In the genomic region with DNA sequence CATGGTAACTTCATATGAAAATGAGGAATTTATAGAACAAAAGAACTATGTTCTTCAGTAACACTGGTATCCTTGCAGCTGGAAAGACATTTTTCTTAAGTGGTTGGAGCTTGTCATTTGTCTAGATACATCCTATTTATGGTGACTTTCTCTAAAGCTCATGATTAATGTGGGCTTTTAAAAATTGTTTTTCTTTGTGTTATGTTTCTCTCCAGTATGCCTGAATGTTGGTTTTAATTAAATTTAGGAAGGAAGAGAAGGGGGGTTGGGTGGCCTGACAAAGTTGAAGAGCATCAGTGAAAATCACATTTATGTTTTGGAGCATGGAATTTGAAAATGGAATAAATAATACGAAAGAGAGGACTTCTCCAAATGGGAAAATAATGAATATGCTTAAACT, we compare ENCODE assay signal across 28 cellular contexts.
"Had no signal": no experiment of that assay in that cellular context is flagged by ENCODE, and none has a peak within 500 bp of the region (broad histone marks: within the 10 kb centered on the region; RNA-seq: fewer than 3 reads in every experiment).

No MANE protein-coding gene starts in this region.

- H3K27me3 Mint-ChIP-seq: dendritic cell treated with granulocyte-macrophage colony-stimulating factor and Interleukin-4, amounts not matched to agents 40 ng/mL and 50 ng/mL, for 4 days; effector memory CD8-positive, alpha-beta T cell; naive thymus-derived CD4-positive, alpha-beta T cell had no signal

- H3K36me3 Mint-ChIP-seq: naive thymus-derived CD4-positive, alpha-beta T cell had no signal

- H3K4me1 ChIP-seq: colonic mucosa, esophagus squamous epithelium, gastrocnemius medialis, heart right ventricle, left lung, lower lobe of right lung had no signal

- H3K4me3 Mint-ChIP-seq: dendritic cell treated with granulocyte-macrophage colony-stimulating factor and Interleukin-4, amounts not matched to agents 40 ng/mL and 50 ng/mL, for 4 days; effector memory CD8-positive, alpha-beta T cell; endodermal cell; naive thymus-derived CD4-positive, alpha-beta T cell had no signal

- H3K4me1 Mint-ChIP-seq: endodermal cell; naive thymus-derived CD4-positive, alpha-beta T cell had no signal

- H3K36me3 ChIP-seq: colonic mucosa, esophagus squamous epithelium, gastrocnemius medialis, heart right ventricle, left lung, lower lobe of right lung had no signal

- H3K9me3 Mint-ChIP-seq: endodermal cell had no signal

- DNase-seq: colonic mucosa; cortex of kidney; effector CD8-positive, alpha-beta T cell; effector memory CD8-positive, alpha-beta T cell; endodermal cell; erythroblast; esophagus squamous epithelium; foreskin fibroblast; foreskin melanocyte; gastrocnemius medialis; glutamatergic neuron; head of caudate nucleus; heart right ventricle; hippocampal formation; kidney glomerular epithelial cell; left colon; left lung; left ventricle myocardium superior; lower lobe of right lung; mesenchymal stem cell; midbrain; naive thymus-derived CD4-positive, alpha-beta T cell had no signal

- H3K4me3 ChIP-seq: colonic mucosa, esophagus squamous epithelium, gastrocnemius medialis, heart right ventricle, left lung, lower lobe of right lung had no signal

- H3K27ac Mint-ChIP-seq: dendritic cell treated with granulocyte-macrophage colony-stimulating factor and Interleukin-4, amounts not matched to agents 40 ng/mL and 50 ng/mL, for 4 days; effector memory CD8-positive, alpha-beta T cell; endodermal cell; naive thymus-derived CD4-positive, alpha-beta T cell had no signal

- H3K27ac ChIP-seq: colonic mucosa, epithelial cell of prostate, esophagus squamous epithelium, gastrocnemius medialis, heart right ventricle, left lung, lower lobe of right lung had no signal

- ATAC-seq: effector memory CD8-positive, alpha-beta T cell; esophagus mucosa; gastrocnemius medialis; heart right ventricle; left colon; left lung; left ventricle myocardium superior; lower lobe of right lung; naive thymus-derived CD4-positive, alpha-beta T cell had no signal

- H3K9me3 ChIP-seq: colonic mucosa, esophagus squamous epithelium, gastrocnemius medialis, heart right ventricle, left lung, lower lobe of right lung had no signal

- FAIRE-seq: endometrium, islet of Langerhans, keratinocyte had no signal
